9 cellular contexts compared by ENCODE assay signal in genomic region chr10:116382290-116382689, GRCh38. TPM values are rescaled to one million over a fixed set of nuclear protein-coding genes. Genes with fewer than 3 reads are reported as not detected.
"Had no signal": no experiment of that assay in that cellular context is flagged by ENCODE, and none has a peak within 500 bp of the region (broad histone marks: within the 10 kb centered on the region; RNA-seq: fewer than 3 reads in every experiment).

No MANE protein-coding gene starts in this region.

- H3K4me3 ChIP-seq: GM12878 had no signal

- DNase-seq: GDM1, GF-D8 had no signal

- ATAC-seq: GM12878 had no signal

- FAIRE-seq: G401.6, GM12878, GM12891, GM12892, GM18507, GM19239 had no signal

RNA-seq across cellular contexts. Expression of gene PNLIPRP3, which starts 45.4 kb away (rescaled TPM):
- total RNA-seq: G401, GM12878 had no signal

RNA-seq across cellular contexts. Expression of gene CCDC172, which starts 58.0 kb away (rescaled TPM):
- total RNA-seq: G401, GM12878 had no signal
- polyA plus RNA-seq: GM12878 had no signal
